8 cellular contexts compared by ENCODE assay signal in the genomic region with DNA sequence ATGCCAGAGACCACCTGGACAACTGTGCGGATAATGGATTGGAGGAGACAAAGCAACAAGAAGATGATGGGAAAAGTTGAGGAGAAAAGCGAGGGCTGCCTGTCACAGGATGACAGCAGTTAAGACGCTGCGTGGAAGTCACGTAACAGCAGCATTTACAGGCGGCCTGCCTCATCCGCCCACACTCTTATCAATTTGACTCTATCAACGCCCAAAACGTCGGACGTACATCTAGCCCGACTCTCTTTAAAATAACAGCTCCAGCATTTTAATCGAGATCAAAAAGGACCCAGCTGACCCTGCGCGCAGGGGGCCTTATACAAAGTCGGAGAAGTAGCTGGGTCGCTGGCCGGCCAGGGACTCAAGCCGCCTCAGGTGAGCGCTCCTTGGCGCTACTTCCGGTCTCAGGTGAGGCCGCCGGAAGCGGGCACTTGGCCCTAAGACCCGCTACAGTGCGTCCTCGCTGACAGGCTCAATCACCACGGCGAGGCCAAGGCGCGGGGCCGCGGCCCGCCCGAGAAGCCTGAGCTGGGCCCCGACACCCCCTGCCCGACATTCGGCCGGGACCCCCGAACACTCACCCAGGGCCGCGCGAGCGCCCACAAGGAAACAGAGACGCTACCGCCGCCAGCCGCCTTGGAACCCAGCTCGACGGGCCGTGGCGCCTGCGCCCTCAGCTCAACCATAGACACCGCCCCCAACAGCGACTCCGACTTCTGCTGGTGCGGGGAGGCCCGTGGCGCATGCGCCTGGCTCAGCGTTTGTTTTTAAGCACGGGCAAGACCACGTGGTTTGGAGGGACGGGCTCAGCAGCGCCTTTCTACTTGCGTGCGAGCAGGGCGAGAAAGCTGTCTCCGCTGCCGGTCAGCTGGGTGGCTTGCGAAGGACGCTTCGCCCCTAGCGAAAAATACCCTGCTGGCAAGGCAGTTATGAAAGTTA. TPM values are rescaled to one million over a fixed set of nuclear protein-coding genes. Genes with fewer than 3 reads are reported as not detected.
DNase-seq lines count a peak whose midpoint lies in the region; ATAC-seq, FAIRE-seq and TF ChIP-seq lines count a peak whose summit lies in the region.

Gene ERCC6, minus strand, starts transcription at position 741 of the 939 bp plus-strand sequence.

- H3K4me1 ChIP-seq in pancreas (peaks cover 0 to 7% (median 6%) of the 10 kb centered on the region in 3 donors), thyroid gland (peaks cover 8 to 13% of the 10 kb centered on the region in 2 donors)

- H3K9me3 ChIP-seq in pancreas (no peaks in the 10 kb centered on the region), thyroid gland (no peaks in the 10 kb centered on the region)

- DNase-seq in NCI-H1417 (lab: John Stamatoyannopoulos, UW), result peak; percentile 87 to 96 (median 91)
- DNase-seq in SW 1271 (lab: John Stamatoyannopoulos, UW), result peak; percentile 79 to 93
- DNase-seq in activated naive CD8-positive, alpha-beta T cell treated with anti-CD3 and anti-CD28 coated beads, Interleukin-2, amount 50 U/mL, for 16 hours (ENCODE audit: low read depth, low spot score), result peak; percentile 92
- DNase-seq in Right ventricle myocardium superior, result peak; percentile 99
- peak; percentile 97 to 100 (median 98) for DNase-seq in pancreas
- peak; percentile 98 to 99 for DNase-seq in thyroid gland

- peak; percentile 88 for ATAC-seq in HG02763 (IDR thresholded peaks at IDR 0.05; ENCODE audit: unreplicated experiment)
- ATAC-seq in Right ventricle myocardium superior (ENCODE audit: poor library complexity), result peak; percentile 98
- ATAC-seq in pancreas, result peak; percentile 95 to 99 (median 98)

- TF ChIP-seq POLR2A in thyroid gland (IDR thresholded peaks at IDR 0.05), result peak; percentile 5 to 83

- H3K27me3 ChIP-seq in pancreas, result peaks cover 0 to 4% (median 0%) of the 10 kb centered on the region in 4 donors
- no peaks in the 10 kb centered on the region for H3K27me3 ChIP-seq in thyroid gland

- no peak for FAIRE-seq in pancreas (lab: Jason Lieb, UNC)

- TF ChIP-seq CTCF in GM12875 (IDR thresholded peaks at IDR 0.05; ENCODE audit: borderline replicate concordance, insufficient read depth, low read depth, low read length) (no peak), pancreas (IDR thresholded peaks at IDR 0.05) (no peak), thyroid gland (IDR thresholded peaks at IDR 0.05) (no peak)

- H3K27ac ChIP-seq in pancreas, result peak within 1 kb of the TSS; percentile 77 to 91 (median 80)
- H3K27ac ChIP-seq in thyroid gland, result peak within 1 kb of the TSS; percentile 81 to 91 (median 82)

- 1% methylated on average over 66 to 75 of the region's 75 CpGs for WGBS in pancreas, 2 donors
- 3 to 4% methylated on average over 21 to 39 of the region's 75 CpGs for WGBS in thyroid gland, 2 donors

- H3K36me3 ChIP-seq in pancreas (no peaks in the 10 kb centered on the region), thyroid gland (no peaks in the 10 kb centered on the region)

- H3K4me3 ChIP-seq in GM12875 (ENCODE audit: low read depth, low read length) (peak within 1 kb of the TSS; percentile 68), pancreas (peak within 1 kb of the TSS; percentile 34 to 74 (median 64)), thyroid gland (replicated peaks in 1 of 3) (peak within 1 kb of the TSS; percentile 52 to 63 (median 60))

- intact Hi-C loops in Right ventricle myocardium superior (cut with DNase I) (no loop called here), pancreas (cut with DNase I) (no loop called here), thyroid gland (cut with DNase I) (no loop called here)

RNA-seq across cellular contexts. Expression of gene ERCC6, which starts in this region (rescaled TPM):
- 25.3 TPM for total RNA-seq in Right ventricle myocardium superior
- total RNA-seq in pancreas, result 10 to 100 TPM; 12.7 to 20.0 (median 16.4) TPM
- 1 to 10 TPM; 3.8 to 4.1 TPM for polyA plus RNA-seq in pancreas
- total RNA-seq in thyroid gland, result 10 to 100 TPM; 27.9 to 50.2 (median 32.5) TPM

Comparison
In these comparisons a context has a peak if more than half of its experiments do, and no peak if none do; other contexts are left out.
1. Peak in every context shown above with its lines: DNase-seq, ATAC-seq, H3K4me3 ChIP-seq and H3K27ac ChIP-seq.